1 cellular context compared by ENCODE assay signal in the genomic region with DNA sequence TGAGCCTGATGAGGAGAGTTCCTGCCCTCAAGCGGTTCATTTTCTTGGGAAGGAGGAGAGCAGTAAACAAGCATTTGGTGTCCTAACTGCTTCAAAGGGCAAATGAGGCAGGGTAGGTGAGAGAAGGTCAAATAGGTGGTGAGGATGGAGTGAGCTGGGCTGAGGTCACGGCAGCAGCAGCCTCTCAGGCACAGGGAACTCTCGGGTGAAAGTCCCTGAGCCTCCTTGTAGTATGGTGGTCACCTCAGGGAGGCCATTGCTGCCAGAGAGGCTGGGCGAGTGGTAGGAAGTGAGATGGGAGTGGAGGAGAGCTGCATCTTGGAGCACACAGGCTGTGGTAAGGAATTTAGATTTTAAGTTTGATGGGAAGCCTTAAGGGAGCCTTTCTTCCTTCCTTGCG.
TF ChIP-seq lines count a peak whose summit lies in the region.

No MANE protein-coding gene starts in this region.

TF ChIP-seq in endothelial cell of umbilical vein, 7 proteins besides CTCF, POLR2A, EP300 and RAD21:
- TF ChIP-seq, protein P1, sequence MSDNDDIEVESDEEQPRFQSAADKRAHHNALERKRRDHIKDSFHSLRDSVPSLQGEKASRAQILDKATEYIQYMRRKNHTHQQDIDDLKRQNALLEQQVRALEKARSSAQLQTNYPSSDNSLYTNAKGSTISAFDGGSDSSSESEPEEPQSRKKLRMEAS (IDR thresholded peaks at IDR 0.05; ENCODE audit: insufficient read depth, insufficient read length): no peak
- TF ChIP-seq POLR2AphosphoS5 (IDR thresholded peaks at IDR 0.05; ENCODE audit: insufficient read depth, low read depth, low read length) (no peak), GATA2 (IDR thresholded peaks at IDR 0.05; ENCODE audit: insufficient read depth, insufficient read length, low read depth, low read length) (no peak), EZH2 (IDR thresholded peaks at IDR 0.05; ENCODE audit: borderline replicate concordance, low read depth, low read length, severe bottlenecking) (no peak), JUN (IDR thresholded peaks at IDR 0.05; ENCODE audit: borderline replicate concordance, insufficient read depth, insufficient read length, low read depth) (no peak), MYC (IDR thresholded peaks at IDR 0.05; ENCODE audit: low read depth, low read length) (no peak), FOS (IDR thresholded peaks at IDR 0.05; ENCODE audit: borderline replicate concordance, insufficient read depth, low read length) (no peak)
